ENCODE assay signal across 7 cellular contexts in the genomic region with DNA sequence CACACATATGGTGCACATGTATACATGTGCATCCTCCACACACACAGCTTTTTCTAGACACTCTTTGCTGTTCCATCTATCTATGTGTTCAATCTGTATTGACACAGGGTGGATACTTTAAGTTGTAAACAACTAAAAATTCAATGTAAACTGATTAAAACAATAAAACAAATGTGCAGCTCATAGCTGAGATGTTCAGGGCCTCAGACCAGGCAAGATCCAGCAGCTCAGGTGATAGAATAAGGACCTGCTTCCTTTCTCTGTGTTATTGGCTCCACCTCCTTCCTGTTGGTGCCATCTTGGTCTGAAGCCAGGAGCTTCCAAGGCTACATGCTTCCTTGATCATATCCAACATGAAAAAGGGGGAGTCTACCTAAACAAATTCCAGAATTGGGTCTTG.
"Had no signal": no experiment of that assay in that cellular context is flagged by ENCODE, and none has a peak within 500 bp of the region (broad histone marks: within the 10 kb centered on the region; RNA-seq: fewer than 3 reads in every experiment).

No MANE protein-coding gene starts in this region.

- DNase-seq: GM23248, GOT3, H7, HFFc6, IMR-90 had no signal

- ATAC-seq: HCT116, K562 had no signal
